ENCODE assay signal across 17 cellular contexts in the genomic region with DNA sequence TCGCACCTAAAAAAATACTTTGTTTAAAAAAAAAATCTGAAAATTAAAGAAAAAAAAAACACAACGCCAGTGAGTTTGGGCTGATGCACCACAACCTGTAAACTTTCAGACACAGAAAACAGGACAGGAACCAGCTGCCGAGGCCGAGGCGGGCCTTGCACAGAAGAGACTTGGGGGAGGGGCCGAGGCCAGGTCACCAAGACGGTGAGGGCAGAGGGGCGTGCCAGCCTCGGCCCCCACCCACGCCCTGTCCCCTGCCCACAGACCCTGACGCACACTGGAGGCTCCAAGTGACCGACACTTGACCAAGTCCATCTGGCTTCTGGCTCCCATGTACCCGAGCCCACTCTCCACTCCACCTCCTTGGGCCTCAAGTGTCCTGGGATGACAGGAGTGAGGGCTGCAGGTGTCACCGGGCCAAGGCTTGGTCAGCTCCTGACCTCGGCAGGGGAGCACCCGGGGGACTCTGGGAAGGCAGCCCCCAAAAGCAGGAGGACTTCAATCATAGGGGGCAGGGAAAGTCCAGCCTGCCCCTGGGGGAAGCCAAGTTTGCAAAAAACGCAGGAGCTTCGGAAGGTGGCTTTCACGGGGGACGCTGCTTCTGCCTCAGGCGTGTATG.
"Had no signal": no experiment of that assay in that cellular context is flagged by ENCODE, and none has a peak within 500 bp of the region (broad histone marks: within the 10 kb centered on the region; RNA-seq: fewer than 3 reads in every experiment).

No MANE protein-coding gene starts in this region.

- H3K36me3 ChIP-seq: adrenal gland, neural progenitor cell, pancreas had no signal

- H3K4me1 ChIP-seq: adrenal gland, pancreas, tibial artery had no signal

- H3K4me3 ChIP-seq: adrenal gland, heart left ventricle, mucosa of descending colon, neural progenitor cell, pancreas, tibial artery had no signal

- H3K9ac ChIP-seq: neural progenitor cell had no signal

- DNase-seq: activated CD4-positive, alpha-beta T cell treated with anti-CD3 and anti-CD28 coated beads, Interleukin-2, amount 10 ng/mL, durations not matched to agents 7 days and 5 days; adrenal gland; cerebellar nuclear complex; effector CD4-positive, alpha-beta T cell; kidney glomerular epithelial cell; mesenchymal stem cell; naive B cell; stimulated activated CD4-positive, alpha-beta T cell treated with anti-CD3 and anti-CD28 coated beads, Interleukin-4, amount 100 ng/mL, for 4 hours; stimulated activated naive B cell treated with anti-CD40 and anti-IgM and Interleukin-4, amounts not matched to agents 10 μg/mL and 1 μg/mL and 100 μg/mL, for 72 hours; tibial artery had no signal

- FAIRE-seq: bronchial epithelial cell, frontal cortex, pancreas had no signal

- H3K9me3 ChIP-seq: adrenal gland, heart left ventricle, mucosa of descending colon, pancreas, tibial artery had no signal

- ATAC-seq: heart left ventricle, mucosa of descending colon, pancreas, sciatic nerve had no signal

- H3K27ac ChIP-seq: adrenal gland, heart left ventricle, neural progenitor cell, pancreas, tibial artery had no signal
